18 cellular contexts compared by ENCODE assay signal in the genomic region with DNA sequence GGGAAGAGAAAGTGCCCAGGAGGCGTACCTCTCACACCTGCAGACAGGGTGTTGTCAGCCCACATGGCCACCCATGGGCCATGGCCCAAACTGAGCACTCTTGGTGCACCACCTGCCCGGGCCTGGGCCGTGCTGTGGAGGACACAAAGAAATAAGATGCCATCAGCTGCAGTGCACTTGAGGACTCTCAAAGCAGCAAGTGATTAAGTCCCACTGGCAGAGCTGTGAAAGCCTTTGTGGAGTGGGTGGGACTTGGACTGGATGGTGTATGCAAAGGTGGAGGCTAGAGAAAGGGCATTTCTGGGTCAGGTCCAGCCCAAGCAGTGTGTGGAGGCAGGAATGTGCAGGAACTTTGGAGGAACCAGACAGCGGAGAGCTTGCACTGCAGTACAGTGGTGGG.
DNase-seq lines count a peak whose midpoint lies in the region; ATAC-seq, FAIRE-seq and TF ChIP-seq lines count a peak whose summit lies in the region.
"Had no signal": no experiment of that assay in that cellular context is flagged by ENCODE, and none has a peak within 500 bp of the region (broad histone marks: within the 10 kb centered on the region; RNA-seq: fewer than 3 reads in every experiment).

No MANE protein-coding gene starts in this region.

- H3K4me3 ChIP-seq in dorsolateral prefrontal cortex: no peak overlapping the region
- no peak overlapping the region for H3K4me3 ChIP-seq in stomach

- intact Hi-C loops in dorsolateral prefrontal cortex (cut with DNase I): loop anchor here (2.0 to 5.0 kb wide), 2 partner anchors 60 to 61 kb away; no protein-coding TSS in a partner anchor
- intact Hi-C loops in stomach (cut with DNase I; ENCODE audit: low total_unique reads): no loop called here

- peak; percentile 27 for DNase-seq in NCI-H1436 (lab: John Stamatoyannopoulos, UW)
- no peak for DNase-seq in NCI-H1436 treated with DMSO at 0.1 percent for 48 hours (lab: John Stamatoyannopoulos, UW)
- peak; percentile 74 for DNase-seq in NCI-H2196 (lab: John Stamatoyannopoulos, UW; ENCODE audit: unreplicated experiment)
- no peak for DNase-seq in dorsolateral prefrontal cortex
- DNase-seq in stomach: peak; percentile 62
- DNase-seq in D721Med (ENCODE audit: insufficient read length, low spot score): no peak
- no peak for DNase-seq in T-helper 2 cell
- DNase-seq: activated CD4-positive, alpha-beta T cell treated with anti-CD3 and anti-CD28 coated beads for 4 hours; activated gamma-delta T cell treated with Interleukin-2 at 50 U/mL for 16 hours; activated T-cell treated with anti-CD3 and anti-CD28 coated beads, Interleukin-2, amount 50 U/mL, for 24 hours; effector memory CD4-positive, alpha-beta T cell; erythroblast; foreskin fibroblast; HCEC 1CT had no signal

- no peak for TF ChIP-seq POLR2A in stomach (IDR thresholded peaks at IDR 0.05)

- H3K36me3 ChIP-seq in stomach: no peaks in the 10 kb centered on the region

- H3K4me1 ChIP-seq in stomach: peaks cover 0 to 27% (median 12%) of the 10 kb centered on the region in 4 donors

- 32 to 70% (median 44%) methylated on average over 4 of the region's 4 CpGs for WGBS in stomach, 5 donors

- H3K27ac ChIP-seq in dorsolateral prefrontal cortex (peak overlapping the region in 30 of 59 donors; percentile 6 to 99 (median 94)), stomach (peak overlapping the region in 1 of 5 donors; percentile 2)
- H3K27ac ChIP-seq: RWPE1 had no signal

- FAIRE-seq in D721Med (lab: Jason Lieb, UNC): no peak
- FAIRE-seq: GM12891 had no signal

- no peak for ATAC-seq in HG03108 (IDR thresholded peaks at IDR 0.05; ENCODE audit: unreplicated experiment)
- ATAC-seq: SK-N-SH treated with all-trans-retinoic acid at 6 μM for 48 hours had no signal

- TF ChIP-seq CTCF in dorsolateral prefrontal cortex (IDR thresholded peaks at IDR 0.05 in 54 of 56, conservative IDR thresholded peaks at IDR 0.05 in 2 of 56; ENCODE audit: low read depth in 1 of 56, partially characterized antibody in 56 of 56) (no peak), stomach (IDR thresholded peaks at IDR 0.05) (no peak), D721Med (IDR thresholded peaks at IDR 0.05; ENCODE audit: insufficient read depth, missing control alignments) (no peak)

- TF ChIP-seq EP300 in stomach (IDR thresholded peaks at IDR 0.05): no peak

- H3K27me3 ChIP-seq in dorsolateral prefrontal cortex (peaks cover 0 to 24% (median 0%) of the 10 kb centered on the region in 45 donors), stomach (peaks cover 0 to 21% (median 0%) of the 10 kb centered on the region in 3 donors)

- no peaks in the 10 kb centered on the region for H3K9me3 ChIP-seq in stomach

Comparison
In these comparisons a context has a peak if more than half of its experiments do, and no peak if none do; other contexts are left out.
1. DNase-seq: peak in NCI-H1436 (single experiment), NCI-H2196 (single experiment) and stomach (single experiment); none in NCI-H1436 treated with DMSO at 0.1 percent for 48 hours (single experiment), dorsolateral prefrontal cortex (0 of 10), D721Med (single experiment) and T-helper 2 cell (0 of 5).